ENCODE assay signal across 13 cellular contexts in genomic region chr3:114307222-114307840, GRCh38. TPM values are rescaled to one million over a fixed set of nuclear protein-coding genes. Genes with fewer than 3 reads are reported as not detected.
A peak's percentile ranks its signal among the peaks of the same experiment; 100 is the strongest.
DNase-seq lines count a peak whose midpoint lies in the region; ATAC-seq and TF ChIP-seq lines count a peak whose summit lies in the region.
"Had no signal": no experiment of that assay in that cellular context is flagged by ENCODE, and none has a peak within 500 bp of the region (broad histone marks: within the 10 kb centered on the region; RNA-seq: fewer than 3 reads in every experiment).

No MANE protein-coding gene starts in this region.

- no peak overlapping the region for H3K9ac ChIP-seq in Karpas-422 (ENCODE audit: low read length)
- H3K9ac ChIP-seq: parathyroid adenoma had no signal

- H3K9me3 Mint-ChIP-seq in immature natural killer cell (no peaks in the 10 kb centered on the region), Calu3 (ENCODE audit: low read depth, unreplicated experiment) (no peaks in the 10 kb centered on the region)
- H3K9me3 Mint-ChIP-seq: H9 had no signal

- H3K4me2 ChIP-seq in Karpas-422 (ENCODE audit: low read depth, low read length, poor library complexity, severe bottlenecking) = no peak overlapping the region

- H3K9me3 ChIP-seq in Karpas-422 (ENCODE audit: low read length) (no peaks in the 10 kb centered on the region), esophagus squamous epithelium (no peaks in the 10 kb centered on the region)
- H3K9me3 ChIP-seq: adrenal gland had no signal

- H3K36me3 ChIP-seq in Karpas-422 (ENCODE audit: insufficient read depth, low read length) = no peaks in the 10 kb centered on the region
- H3K36me3 ChIP-seq in esophagus squamous epithelium = no peaks in the 10 kb centered on the region
- H3K36me3 ChIP-seq: adrenal gland had no signal

- TF ChIP-seq POLR2A in esophagus squamous epithelium (IDR thresholded peaks at IDR 0.05) = no peak

- no peaks in the 10 kb centered on the region for H3K4me1 ChIP-seq in Karpas-422 (ENCODE audit: low read length)
- no peaks in the 10 kb centered on the region for H3K4me1 ChIP-seq in esophagus squamous epithelium
- H3K4me1 ChIP-seq: adrenal gland, parathyroid adenoma had no signal

- BruUV-seq in Calu3 (replicated peaks; lab: Mats Ljungman, UMichigan) = no TSS peak

- no peaks in the 10 kb centered on the region for H4K20me1 ChIP-seq in Karpas-422 (ENCODE audit: insufficient read depth, low read depth, low read length)

- CTCF ChIA-PET in Calu3 (lab: Charles Lee) = interaction anchor here (0.5 to 0.6 kb wide), 2 partner anchors 257 to 1359 kb away, joined by 4 to 5 read pairs; no protein-coding TSS in a partner anchor

- H3K27ac Mint-ChIP-seq in immature natural killer cell (peak overlapping the region; percentile 90 to 98 (median 95)), Calu3 (ENCODE audit: unreplicated experiment) (no peak overlapping the region)
- H3K27ac Mint-ChIP-seq: H9 had no signal

- H3K36me3 Mint-ChIP-seq in immature natural killer cell (peaks cover 40 to 55% (median 46%) of the 10 kb centered on the region in 3 donors), Calu3 (ENCODE audit: insufficient read depth, unreplicated experiment) (no peaks in the 10 kb centered on the region)

- H2AFZ ChIP-seq in Karpas-422 (ENCODE audit: low read length) = peak overlapping the region; percentile 4; the same call in 1 of the 2 replicates
- H2AFZ ChIP-seq: parathyroid adenoma had no signal

- H3K27me3 ChIP-seq in Karpas-422 (ENCODE audit: low read length) = no peaks in the 10 kb centered on the region
- H3K27me3 ChIP-seq in esophagus squamous epithelium = no peaks in the 10 kb centered on the region
- H3K27me3 ChIP-seq: adrenal gland had no signal

- H3K4me3 Mint-ChIP-seq in immature natural killer cell (peak overlapping the region; percentile 49 to 78 (median 71)), Calu3 (ENCODE audit: low read depth, unreplicated experiment) (no peak overlapping the region)
- H3K4me3 Mint-ChIP-seq: H9 had no signal

- H3K27ac ChIP-seq in Karpas-422 (ENCODE audit: low read length) = no peak overlapping the region
- H3K27ac ChIP-seq in esophagus squamous epithelium = peak overlapping the region in 2 of 4 donors; percentile 28 to 42
- H3K27ac ChIP-seq: adrenal gland, parathyroid adenoma had no signal

- ATAC-seq in GM18909 (IDR thresholded peaks at IDR 0.05; ENCODE audit: poor library complexity, unreplicated experiment) (peak; percentile 56), GM21576 (IDR thresholded peaks at IDR 0.05; ENCODE audit: unreplicated experiment) (peak; percentile 50)
- ATAC-seq: K562 had no signal

- H3K4me3 ChIP-seq in Karpas-422 (ENCODE audit: low read length) = no peak overlapping the region
- no peak overlapping the region for H3K4me3 ChIP-seq in esophagus squamous epithelium
- H3K4me3 ChIP-seq: adrenal gland, K562 had no signal

- H3K27me3 Mint-ChIP-seq in immature natural killer cell (ENCODE audit: low read depth in 3 of 3) (no peaks in the 10 kb centered on the region), Calu3 (ENCODE audit: unreplicated experiment) (peaks cover 46% of the 10 kb centered on the region)

- no peaks in the 10 kb centered on the region for H3K9me2 ChIP-seq in Karpas-422 (replicated peaks; ENCODE audit: insufficient read depth, low read length)

- H3K4me1 Mint-ChIP-seq in immature natural killer cell = peaks cover 47 to 61% of the 10 kb centered on the region in 2 donors
- H3K4me1 Mint-ChIP-seq in Calu3 (ENCODE audit: low read depth, unreplicated experiment) = no peaks in the 10 kb centered on the region
- H3K4me1 Mint-ChIP-seq: H9 had no signal

- intact Hi-C loops in Calu3 (cut with micrococcal nuclease; ENCODE audit: unreplicated experiment) (no loop called here), esophagus squamous epithelium (cut with DNase I) (no loop called here)

- WGBS in esophagus squamous epithelium, 2 donors = 69 to 75% methylated on average over 8 of the region's 8 CpGs

- no peaks in the 10 kb centered on the region for H3K79me2 ChIP-seq in Karpas-422 (ENCODE audit: low read length)
- H3K79me2 ChIP-seq: parathyroid adenoma had no signal

- TF ChIP-seq CTCF in Calu3 (IDR thresholded peaks at IDR 0.05; ENCODE audit: unreplicated experiment) (no peak), esophagus squamous epithelium (IDR thresholded peaks at IDR 0.05) (no peak)

- DNase-seq in Karpas-422 (no peak), immature natural killer cell (peak in 2 of 3 donors; percentile 51 to 66), Calu3 (no peak), esophagus squamous epithelium (lab: John Stamatoyannopoulos, UW) (no peak)
- no peak for DNase-seq in stimulated activated CD8-positive, alpha-beta memory T cell treated with anti-CD3 and anti-CD28 coated beads, Interleukin-4, amount 100 ng/mL, for 48 hours
- DNase-seq: adrenal gland, H9 had no signal

RNA-seq across cellular contexts. Expression of gene TIGIT, which starts 13.5 kb away (rescaled TPM):
- total RNA-seq in Karpas-422 (2014; rRNA removed; shearing (Covaris generic); ENCODE audit: low replicate concordance) = 1.2 and 3.3 TPM in 2 replicates
- polyA plus RNA-seq in immature natural killer cell = 10 to 100 TPM; 58.7 to 89.9 (median 87.3) TPM
- not detected in 2 replicates for total RNA-seq in Calu3 (2022)
- under 1 TPM; 0.26 to 0.94 (median 0.72) TPM for total RNA-seq in esophagus squamous epithelium
- total RNA-seq: endothelial cell of umbilical vein, H9, NCI-H460 had no signal
- polyA plus RNA-seq: endothelial cell of umbilical vein, K562 had no signal

Comparison
In these comparisons a context has a peak if more than half of its experiments do, and no peak if none do; other contexts are left out.
1. DNase-seq: peak in immature natural killer cell (2 of 3); none in Karpas-422 (single experiment), stimulated activated CD8-positive, alpha-beta memory T cell treated with anti-CD3 and anti-CD28 coated beads, Interleukin-4, amount 100 ng/mL, for 48 hours (single experiment), Calu3 (single experiment) and esophagus squamous epithelium (single experiment).